ENCODE assay signal across 14 cellular contexts in the genomic region with DNA sequence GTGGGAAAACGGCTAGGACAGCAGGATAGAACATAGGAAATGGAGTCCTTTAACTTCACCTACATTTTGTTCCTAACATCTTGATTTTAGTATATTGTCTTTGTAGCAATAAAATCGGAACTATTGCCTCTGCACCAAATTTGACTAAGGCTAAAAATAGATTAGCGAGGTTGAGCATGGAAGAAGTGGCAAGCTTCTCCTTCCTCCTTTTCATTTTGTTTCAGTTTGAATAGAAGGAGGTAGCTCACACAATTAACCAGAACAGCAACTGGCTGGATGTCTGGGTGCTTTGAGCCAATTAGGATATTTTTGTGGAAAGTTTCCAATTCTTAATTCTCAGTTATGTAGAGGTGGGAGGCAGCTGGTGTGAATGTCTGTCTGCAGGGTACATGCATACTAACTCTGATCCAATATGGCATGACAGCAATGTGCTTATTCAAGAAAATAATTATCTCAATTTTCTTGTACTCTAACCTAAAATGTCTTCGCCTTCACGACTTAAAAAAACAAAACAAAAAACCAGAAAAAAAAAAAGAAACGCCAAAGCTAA. TPM values are rescaled to one million over a fixed set of nuclear protein-coding genes. Genes with fewer than 3 reads are reported as not detected.
DNase-seq lines count a peak whose midpoint lies in the region; ATAC-seq, FAIRE-seq and TF ChIP-seq lines count a peak whose summit lies in the region.
"Had no signal": no experiment of that assay in that cellular context is flagged by ENCODE, and none has a peak within 500 bp of the region (broad histone marks: within the 10 kb centered on the region; RNA-seq: fewer than 3 reads in every experiment).

No MANE protein-coding gene starts in this region.

- H3K9me3 ChIP-seq in CD4-positive, alpha-beta memory T cell (ENCODE audit: control insufficient read depth in 1 of 2, low read length in 2 of 2) = no peaks in the 10 kb centered on the region
- no peaks in the 10 kb centered on the region for H3K9me3 ChIP-seq in gastroesophageal sphincter

- ATAC-seq in GM19397 (IDR thresholded peaks at IDR 0.05; ENCODE audit: unreplicated experiment) = no peak
- no peak for ATAC-seq in HG03378 (IDR thresholded peaks at IDR 0.05; ENCODE audit: unreplicated experiment)
- ATAC-seq in gastroesophageal sphincter = no peak
- ATAC-seq: left ventricle myocardium superior had no signal

- H3K27ac Mint-ChIP-seq in CD4-positive, alpha-beta memory T cell = peak overlapping the region; percentile 87 to 100 (median 99)

- peak overlapping the region; percentile 30 for H3K27ac ChIP-seq in CD4-positive, alpha-beta memory T cell (ENCODE audit: low read depth, low read length)
- H3K27ac ChIP-seq in gastroesophageal sphincter = peak overlapping the region in 1 of 4 donors; percentile 14
- H3K27ac ChIP-seq: SK-N-MC had no signal

- CTCF ChIA-PET in CD4-positive, alpha-beta memory T cell (lab: Charles Lee; ENCODE audit: partially characterized antibody) = interaction anchor here (0.9 to 3.5 kb wide), 20 partner anchors 8 to 233 kb away, joined by 3 to 15 read pairs (median 4); no protein-coding TSS in a partner anchor

- H3K4me1 ChIP-seq in CD4-positive, alpha-beta memory T cell (ENCODE audit: insufficient read depth, low read length) = peaks cover 59% of the 10 kb centered on the region
- peaks cover 0 to 18% (median 3%) of the 10 kb centered on the region in 3 donors for H3K4me1 ChIP-seq in gastroesophageal sphincter

- H3K27me3 ChIP-seq in CD4-positive, alpha-beta memory T cell (ENCODE audit: insufficient read depth, low read length) = no peaks in the 10 kb centered on the region
- H3K27me3 ChIP-seq in gastroesophageal sphincter = no peaks in the 10 kb centered on the region

- H3K9me3 Mint-ChIP-seq in CD4-positive, alpha-beta memory T cell = peaks cover 0 to 7% (median 3%) of the 10 kb centered on the region in 8 donors

- peaks cover 44 to 79% (median 67%) of the 10 kb centered on the region in 4 donors for H3K4me1 Mint-ChIP-seq in CD4-positive, alpha-beta memory T cell

- peaks cover 7 to 14% of the 10 kb centered on the region in 2 donors for H3K36me3 Mint-ChIP-seq in CD4-positive, alpha-beta memory T cell

- no peaks in the 10 kb centered on the region for H3K27me3 Mint-ChIP-seq in CD4-positive, alpha-beta memory T cell

- no peaks in the 10 kb centered on the region for H3K36me3 ChIP-seq in CD4-positive, alpha-beta memory T cell (ENCODE audit: insufficient read depth, low read length)
- no peaks in the 10 kb centered on the region for H3K36me3 ChIP-seq in gastroesophageal sphincter

- DNase-seq in AML-193 (lab: John Stamatoyannopoulos, UW) (peak; percentile 35 to 64), SKM-1 treated with dmso at 0.1 percent for 144 hours (lab: John Stamatoyannopoulos, UW; ENCODE audit: unreplicated experiment) (peak; percentile 61), germinal center (ENCODE audit: low spot score) (peak; percentile 39), H54 (ENCODE audit: insufficient read length, low spot score) (no peak)
- DNase-seq in CD4-positive, alpha-beta memory T cell = no peak
- DNase-seq: activated CD4-positive, alpha-beta T cell treated with anti-CD3 and anti-CD28 coated beads, Interleukin-2, amount 50 U/mL, for 4 hours; left ventricle myocardium superior; NCI-H1092 treated with DMSO at 0.1 percent for 48 hours; NCI-H526 treated with DMSO at 0.1 percent for 48 hours; occipital lobe had no signal

- no peak for TF ChIP-seq POLR2A in H54 (IDR thresholded peaks at IDR 0.05; ENCODE audit: low read depth, low read length)
- TF ChIP-seq POLR2A in gastroesophageal sphincter (IDR thresholded peaks at IDR 0.05) = no peak

- POLR2A ChIA-PET in CD4-positive, alpha-beta memory T cell (lab: Charles Lee; ENCODE audit: partially characterized antibody) = interaction anchor here (0.6 to 6.5 kb wide), 15 partner anchors 9 to 242 kb away, joined by 3 to 60 read pairs (median 5); a partner anchor contains a TSS

- TF ChIP-seq CTCF in gastroesophageal sphincter (IDR thresholded peaks at IDR 0.05) = no peak

- WGBS in gastroesophageal sphincter (ENCODE audit: low coverage in 1 of 2), 2 donors = 53 to 57% methylated on average over 6 of the region's 6 CpGs

- intact Hi-C loops in CD4-positive, alpha-beta memory T cell (cut with micrococcal nuclease) = no loop called here

- no peak for TF ChIP-seq EP300 in gastroesophageal sphincter (IDR thresholded peaks at IDR 0.05)

- H3K4me3 Mint-ChIP-seq in CD4-positive, alpha-beta memory T cell = peak overlapping the region; percentile 49 to 84 (median 76)

- no peak for FAIRE-seq in H54 (lab: Jason Lieb, UNC)

- no peak overlapping the region for H3K4me3 ChIP-seq in CD4-positive, alpha-beta memory T cell (ENCODE audit: low read length in 2 of 2)
- no peak overlapping the region for H3K4me3 ChIP-seq in gastroesophageal sphincter
- H3K4me3 ChIP-seq: SK-N-MC had no signal

RNA-seq across cellular contexts. Expression of a gene that starts 3.1 kb away (rescaled TPM):
- 100 to 1,000 TPM; 154 to 161 TPM for total RNA-seq in CD4-positive, alpha-beta memory T cell
- polyA plus RNA-seq in CD4-positive, alpha-beta memory T cell = 10 to 100 TPM in 1 of 2 donors, 1 to 10 TPM in 1; 5.4 to 12.1 TPM
- total RNA-seq in gastroesophageal sphincter = 10 to 100 TPM; 36.1 to 70.1 (median 46.9) TPM

Comparison
In these comparisons a context has a peak if more than half of its experiments do, and no peak if none do; other contexts are left out.
1. DNase-seq: peak in AML-193 (2 of 2), SKM-1 treated with dmso at 0.1 percent for 144 hours (single experiment) and germinal center (single experiment); none in CD4-positive, alpha-beta memory T cell (0 of 5) and H54 (single experiment).